19 cellular contexts compared by ENCODE assay signal in genomic region chr4:117949621-117950020, GRCh38.
DNase-seq lines count a peak whose midpoint lies in the region; ATAC-seq and TF ChIP-seq lines count a peak whose summit lies in the region.
"Had no signal": no experiment of that assay in that cellular context is flagged by ENCODE, and none has a peak within 500 bp of the region (broad histone marks: within the 10 kb centered on the region; RNA-seq: fewer than 3 reads in every experiment).

No MANE protein-coding gene starts in this region.

- no peak overlapping the region for H3K27ac ChIP-seq in breast epithelium
- H3K27ac ChIP-seq in mesenchymal stem cell (ENCODE audit: low read length, poor library complexity, severe bottlenecking): no peak overlapping the region
- H3K27ac ChIP-seq: 22Rv1, BLaER1, C4-2B had no signal

- no peak for ATAC-seq in stimulated activated effector memory CD8-positive, alpha-beta T cell treated with anti-CD3 and anti-CD28 coated beads, Interleukin-12 subunit alpha, Interleukin-12 subunit beta, amount 100 ng/mL, for 72 hours
- ATAC-seq: CD8-positive, alpha-beta T cell had no signal

- no peak for TF ChIP-seq POLR2A in breast epithelium (IDR thresholded peaks at IDR 0.05)

- no peak overlapping the region for H3K4ac ChIP-seq in mesenchymal stem cell (ENCODE audit: low read depth in 1 of 2, low read length in 2 of 2)

- H3K4me2 ChIP-seq in mesenchymal stem cell (ENCODE audit: low read length, poor library complexity, severe bottlenecking): no peak overlapping the region
- H3K4me2 ChIP-seq: BLaER1 had no signal

- 42% methylated on average over 3 of the region's 3 CpGs for WGBS in mesenchymal stem cell

- H2BK120ac ChIP-seq in mesenchymal stem cell (ENCODE audit: low read depth, low read length): no peak overlapping the region

- H4K91ac ChIP-seq in mesenchymal stem cell (ENCODE audit: low read length): no peak overlapping the region

- CTCF ChIA-PET in MCF 10A (lab: Yijun Ruan, JAX): interaction anchor here (0.6 kb wide), 2 partner anchors 28 to 729 kb away, joined by 3 to 5 read pairs; no protein-coding TSS in a partner anchor

- no TSS peak for BruUV-seq in MCF 10A (replicated peaks; lab: Mats Ljungman, UMichigan)

- no peak overlapping the region for H2AK5ac ChIP-seq in mesenchymal stem cell (ENCODE audit: low read length, severe bottlenecking)

- POLR2A ChIA-PET in MCF 10A (lab: Yijun Ruan, JAX): no interaction called here

- no peak overlapping the region for H2BK12ac ChIP-seq in mesenchymal stem cell (ENCODE audit: low read length in 2 of 2)

- no peak overlapping the region for H3K4me3 ChIP-seq in breast epithelium
- no peak overlapping the region for H3K4me3 ChIP-seq in mesenchymal stem cell (ENCODE audit: insufficient read depth in 1 of 2, low read depth in 1 of 2, low read length in 2 of 2)
- H3K4me3 ChIP-seq: BLaER1, HAP-1 had no signal

- no peaks in the 10 kb centered on the region for H3K27me3 ChIP-seq in breast epithelium
- no peaks in the 10 kb centered on the region for H3K27me3 ChIP-seq in mesenchymal stem cell (ENCODE audit: control insufficient read depth in 1 of 2, insufficient read depth in 1 of 2, low read length in 2 of 2)
- H3K27me3 ChIP-seq: BLaER1 had no signal

- intact Hi-C loops in MCF 10A (cut with micrococcal nuclease) (no loop called here), breast epithelium (cut with DNase I; ENCODE audit: low total_unique reads) (no loop called here)

- H3K9ac ChIP-seq in mesenchymal stem cell (ENCODE audit: low read length): no peak overlapping the region
- H3K9ac ChIP-seq: BLaER1 had no signal

- TF ChIP-seq CTCF in MCF 10A (IDR thresholded peaks at IDR 0.05; ENCODE audit: unreplicated experiment): no peak
- TF ChIP-seq CTCF in breast epithelium (IDR thresholded peaks at IDR 0.05): no peak

- H2BK5ac ChIP-seq in mesenchymal stem cell (ENCODE audit: low read depth, low read length, poor library complexity, severe bottlenecking): no peak overlapping the region

- H4K8ac ChIP-seq in mesenchymal stem cell (ENCODE audit: low read length): no peak overlapping the region

- H3K23ac ChIP-seq in mesenchymal stem cell (ENCODE audit: low read length in 2 of 2): no peak overlapping the region

- no peaks in the 10 kb centered on the region for H3K27me3 Mint-ChIP-seq in MCF 10A (ENCODE audit: insufficient read depth, unreplicated experiment)
- H3K27me3 Mint-ChIP-seq: B cell; CD4-positive, CD25-positive, alpha-beta regulatory T cell had no signal

- no peaks in the 10 kb centered on the region for H3K36me3 ChIP-seq in breast epithelium
- H3K36me3 ChIP-seq in mesenchymal stem cell (ENCODE audit: control insufficient read depth in 1 of 2, insufficient read depth in 2 of 2, low read depth in 1 of 2, low read length in 2 of 2): no peaks in the 10 kb centered on the region
- H3K36me3 ChIP-seq: BLaER1, HAP-1 had no signal

- DNase-seq in MCF 10A (ENCODE audit: unreplicated experiment) (peak; percentile 8), breast epithelium (ENCODE audit: low spot score in 2 of 2) (no peak), OCI-M1 (lab: John Stamatoyannopoulos, UW) (peak; percentile 44), mesenchymal stem cell (peak; percentile 72)
- no peak for DNase-seq in stimulated activated effector memory CD8-positive, alpha-beta T cell treated with anti-CD3 and anti-CD28 coated beads, Interleukin-12 subunit alpha, Interleukin-12 subunit beta, amount 100 ng/mL, for 72 hours (ENCODE audit: low spot score in 2 of 2)
- DNase-seq in effector CD4-positive, alpha-beta T cell: no peak
- DNase-seq: Caco-2; CD4-positive, CD25-positive, alpha-beta regulatory T cell; CD8-positive, alpha-beta T cell; DMS153; DND-41; GDM1; GOT3; HFFc6 had no signal

- H3K18ac ChIP-seq in mesenchymal stem cell (ENCODE audit: low read depth in 1 of 2, low read length in 2 of 2): no peak overlapping the region

- H2AFZ ChIP-seq in mesenchymal stem cell (ENCODE audit: low read depth, low read length): no peak overlapping the region

- no peak overlapping the region for H2BK15ac ChIP-seq in mesenchymal stem cell (ENCODE audit: low read depth, poor library complexity, severe bottlenecking)

- no peaks in the 10 kb centered on the region for H3K4me1 Mint-ChIP-seq in MCF 10A (ENCODE audit: insufficient read depth, unreplicated experiment)
- no peaks in the 10 kb centered on the region for H3K4me1 Mint-ChIP-seq in stimulated activated effector memory CD8-positive, alpha-beta T cell treated with anti-CD3 and anti-CD28 coated beads, Interleukin-12 subunit alpha, Interleukin-12 subunit beta, amount 100 ng/mL, for 72 hours
- H3K4me1 Mint-ChIP-seq: B cell; CD4-positive, CD25-positive, alpha-beta regulatory T cell had no signal

- H3K4me3 Mint-ChIP-seq in MCF 10A (ENCODE audit: unreplicated experiment): no peak overlapping the region
- no peak overlapping the region for H3K4me3 Mint-ChIP-seq in stimulated activated effector memory CD8-positive, alpha-beta T cell treated with anti-CD3 and anti-CD28 coated beads, Interleukin-12 subunit alpha, Interleukin-12 subunit beta, amount 100 ng/mL, for 72 hours
- H3K4me3 Mint-ChIP-seq: B cell; CD4-positive, CD25-positive, alpha-beta regulatory T cell; CD8-positive, alpha-beta T cell; HFFc6 had no signal

- H3K9me3 ChIP-seq in breast epithelium (no peaks in the 10 kb centered on the region), mesenchymal stem cell (ENCODE audit: control insufficient read depth, low read length) (peaks cover 8% of the 10 kb centered on the region)
- H3K9me3 ChIP-seq: BLaER1, Caco-2, HAP-1 had no signal

- H3K9me3 Mint-ChIP-seq in MCF 10A (ENCODE audit: unreplicated experiment): peaks cover 10% of the 10 kb centered on the region
- H3K9me3 Mint-ChIP-seq in stimulated activated effector memory CD8-positive, alpha-beta T cell treated with anti-CD3 and anti-CD28 coated beads, Interleukin-12 subunit alpha, Interleukin-12 subunit beta, amount 100 ng/mL, for 72 hours: peaks cover 7% of the 10 kb centered on the region

- no peaks in the 10 kb centered on the region for H3K36me3 Mint-ChIP-seq in MCF 10A (ENCODE audit: insufficient read depth, unreplicated experiment)
- H3K36me3 Mint-ChIP-seq in stimulated activated effector memory CD8-positive, alpha-beta T cell treated with anti-CD3 and anti-CD28 coated beads, Interleukin-12 subunit alpha, Interleukin-12 subunit beta, amount 100 ng/mL, for 72 hours: no peaks in the 10 kb centered on the region
- H3K36me3 Mint-ChIP-seq: CD4-positive, CD25-positive, alpha-beta regulatory T cell; CD8-positive, alpha-beta T cell had no signal

- H3K4me1 ChIP-seq in breast epithelium: no peaks in the 10 kb centered on the region
- H3K4me1 ChIP-seq in mesenchymal stem cell (ENCODE audit: control insufficient read depth, insufficient read depth, low read depth, low read length): no peaks in the 10 kb centered on the region
- H3K4me1 ChIP-seq: BLaER1, Caco-2, HAP-1 had no signal

- no peak overlapping the region for H3K14ac ChIP-seq in mesenchymal stem cell (ENCODE audit: low read length in 2 of 2)

- H3K27ac Mint-ChIP-seq in MCF 10A (ENCODE audit: low read depth, unreplicated experiment): no peak overlapping the region
- H3K27ac Mint-ChIP-seq in stimulated activated effector memory CD8-positive, alpha-beta T cell treated with anti-CD3 and anti-CD28 coated beads, Interleukin-12 subunit alpha, Interleukin-12 subunit beta, amount 100 ng/mL, for 72 hours: no peak overlapping the region
- H3K27ac Mint-ChIP-seq: B cell; CD4-positive, CD25-positive, alpha-beta regulatory T cell; CD8-positive, alpha-beta T cell; HFFc6 had no signal

- no peaks in the 10 kb centered on the region for H3K79me1 ChIP-seq in mesenchymal stem cell (replicated peaks; ENCODE audit: low read length, poor library complexity, severe bottlenecking)

Comparison
In these comparisons a context has a peak if more than half of its experiments do, and no peak if none do; other contexts are left out.
1. DNase-seq: peak in MCF 10A (single experiment), OCI-M1 (single experiment) and mesenchymal stem cell (single experiment); none in breast epithelium (0 of 2), stimulated activated effector memory CD8-positive, alpha-beta T cell treated with anti-CD3 and anti-CD28 coated beads, Interleukin-12 subunit alpha, Interleukin-12 subunit beta, amount 100 ng/mL, for 72 hours (0 of 2) and effector CD4-positive, alpha-beta T cell (single experiment).